In the genomic region with DNA sequence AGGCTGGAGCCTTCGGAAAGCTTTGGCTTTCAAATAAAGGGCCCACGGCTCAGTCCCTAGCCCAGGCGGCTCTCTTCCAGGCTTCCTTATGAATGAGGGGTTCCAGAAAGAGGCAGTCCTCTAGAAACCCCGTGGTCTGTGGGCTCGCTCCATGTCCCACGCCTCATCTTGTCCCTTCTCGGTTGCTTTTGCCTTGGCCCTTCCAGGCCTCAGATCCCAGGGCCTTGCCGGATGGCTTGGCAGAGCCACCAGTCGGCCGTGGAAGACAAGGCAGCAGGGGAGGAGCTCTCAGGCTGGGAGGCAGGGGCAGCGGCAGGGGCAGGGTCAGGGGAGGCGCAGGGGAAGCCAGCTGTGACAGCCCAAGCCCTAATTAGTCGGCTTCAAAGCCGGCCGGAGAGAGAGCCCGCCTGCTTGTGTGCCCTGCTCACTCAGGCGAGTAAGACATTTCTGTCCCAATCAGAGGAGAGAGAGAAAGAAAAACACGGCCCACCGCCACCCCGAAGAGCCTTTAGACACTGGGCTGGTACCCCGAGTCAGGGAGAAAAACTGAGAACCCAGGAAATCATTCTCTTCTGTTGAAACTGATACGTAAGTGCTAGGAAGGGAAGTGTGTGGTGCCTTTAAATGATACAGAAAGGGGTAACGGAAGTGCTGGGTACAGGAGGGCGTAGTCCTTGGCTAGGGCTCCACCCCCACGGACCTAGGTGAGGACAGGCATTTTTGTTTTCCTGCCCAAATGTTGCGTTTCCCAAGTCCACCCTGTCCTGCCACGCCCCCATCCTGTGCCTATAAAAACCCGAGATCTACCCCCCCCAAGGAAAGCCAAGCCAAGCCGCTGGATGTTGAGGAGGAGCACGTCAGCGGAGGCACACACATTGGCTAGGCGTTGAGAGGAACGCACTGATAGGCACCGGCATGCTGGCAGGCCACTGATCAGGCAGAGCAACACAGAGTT, we compare ENCODE assay signal across 8 cellular contexts. TPM values are rescaled to one million over a fixed set of nuclear protein-coding genes. Genes with fewer than 3 reads are reported as not detected.
DNase-seq lines count a peak whose midpoint lies in the region; ATAC-seq, FAIRE-seq and TF ChIP-seq lines count a peak whose summit lies in the region.

No MANE protein-coding gene starts in this region.

- intact Hi-C loops in pancreas (cut with DNase I), result loop anchor here in 1 of 3 donors (5.0 kb wide), 1 partner anchor 91 kb away; no protein-coding TSS in a partner anchor
- intact Hi-C loops in MCF 10A (cut with micrococcal nuclease), result no loop called here

- H3K79me2 ChIP-seq in OCI-LY1 (ENCODE audit: insufficient read depth, low read length), result no peaks in the 10 kb centered on the region

- H3K36me3 ChIP-seq in OCI-LY1 (ENCODE audit: insufficient read depth, low read length) (no peaks in the 10 kb centered on the region), pancreas (no peaks in the 10 kb centered on the region)

- peaks cover 9% of the 10 kb centered on the region for H3K27me3 Mint-ChIP-seq in glutamatergic neuron (ENCODE audit: unreplicated experiment)
- H3K27me3 Mint-ChIP-seq in MCF 10A (ENCODE audit: insufficient read depth, unreplicated experiment), result no peaks in the 10 kb centered on the region

- DNase-seq in GM13976 (ENCODE audit: low spot score), result peak; percentile 68
- peak; percentile 86 for DNase-seq in glutamatergic neuron
- DNase-seq in pancreas, result peak in 5 of 6 donors; percentile 19 to 73 (median 68)
- no peak for DNase-seq in MCF 10A (ENCODE audit: unreplicated experiment)
- DNase-seq in NCI-H2171 treated with DMSO at 0.1 percent for 48 hours (lab: John Stamatoyannopoulos, UW), result no peak

- TF ChIP-seq CTCF in GM13976 (IDR thresholded peaks at IDR 0.05; ENCODE audit: borderline replicate concordance, control extremely low read depth, extremely low read depth, insufficient read depth, missing control alignments), result no peak
- TF ChIP-seq CTCF in OCI-LY1 (IDR thresholded peaks at IDR 0.05; ENCODE audit: low read length), result 0 out of 2 replicates have a peak, but pooled peaks have one; percentile 13
- TF ChIP-seq CTCF in glutamatergic neuron (IDR thresholded peaks at IDR 0.05; ENCODE audit: partially characterized antibody, unreplicated experiment), result no peak
- TF ChIP-seq CTCF in pancreas (IDR thresholded peaks at IDR 0.05), result no peak
- no peak for TF ChIP-seq CTCF in MCF 10A (IDR thresholded peaks at IDR 0.05; ENCODE audit: unreplicated experiment)

- H3K36me3 Mint-ChIP-seq in glutamatergic neuron (ENCODE audit: unreplicated experiment) (no peaks in the 10 kb centered on the region), MCF 10A (ENCODE audit: insufficient read depth, unreplicated experiment) (peaks cover 6% of the 10 kb centered on the region)

- peak overlapping the region; percentile 76 for H3K4me3 Mint-ChIP-seq in glutamatergic neuron (ENCODE audit: unreplicated experiment)
- no peak overlapping the region for H3K4me3 Mint-ChIP-seq in MCF 10A (ENCODE audit: unreplicated experiment)

- H3F3A ChIP-seq in OCI-LY1 (ENCODE audit: insufficient read depth, low read length), result no peaks in the 10 kb centered on the region

- H3K9me3 ChIP-seq in OCI-LY1 (ENCODE audit: low read length) (no peaks in the 10 kb centered on the region), pancreas (no peaks in the 10 kb centered on the region)

- H3K4me1 Mint-ChIP-seq in glutamatergic neuron (ENCODE audit: low read depth, unreplicated experiment), result peaks cover 12% of the 10 kb centered on the region
- H3K4me1 Mint-ChIP-seq in MCF 10A (ENCODE audit: insufficient read depth, unreplicated experiment), result no peaks in the 10 kb centered on the region

- H3K4me3 ChIP-seq in OCI-LY1 (ENCODE audit: low read depth, low read length, poor library complexity, severe bottlenecking) (peak overlapping the region; percentile 58), pancreas (peak overlapping the region in 2 of 4 donors; percentile 11 to 36)

- 50 to 52% methylated on average over 34 of the region's 34 CpGs for WGBS in pancreas, 2 donors

- peaks cover 3% of the 10 kb centered on the region for H3K9me3 Mint-ChIP-seq in glutamatergic neuron (ENCODE audit: unreplicated experiment)
- H3K9me3 Mint-ChIP-seq in MCF 10A (ENCODE audit: unreplicated experiment), result no peaks in the 10 kb centered on the region

- H4K20me1 ChIP-seq in OCI-LY1 (ENCODE audit: insufficient read depth, low read length), result no peaks in the 10 kb centered on the region

- H3K4me1 ChIP-seq in OCI-LY1 (ENCODE audit: insufficient read depth, low read length, severe bottlenecking), result peaks cover 21% of the 10 kb centered on the region
- H3K4me1 ChIP-seq in pancreas, result peaks cover 0 to 2% (median 0%) of the 10 kb centered on the region in 3 donors

- peak overlapping the region; percentile 86 for H2AFZ ChIP-seq in OCI-LY1 (ENCODE audit: low read length)

- FAIRE-seq in pancreas (lab: Jason Lieb, UNC), result no peak

- H3K27ac Mint-ChIP-seq in glutamatergic neuron (ENCODE audit: unreplicated experiment) (peak overlapping the region; percentile 93), MCF 10A (ENCODE audit: low read depth, unreplicated experiment) (no peak overlapping the region)

- H3K27ac ChIP-seq in OCI-LY1 (ENCODE audit: low read depth, low read length, poor library complexity, severe bottlenecking), result peak overlapping the region; percentile 88
- H3K27ac ChIP-seq in pancreas, result peak overlapping the region in 1 of 4 donors; percentile 44

- H3K27me3 ChIP-seq in OCI-LY1 (ENCODE audit: insufficient read depth, low read length) (peaks cover under 1% of the 10 kb centered on the region; the same call in 1 of the 2 replicates), pancreas (no peaks in the 10 kb centered on the region)

- no TSS peak for BruUV-seq in MCF 10A (replicated peaks; lab: Mats Ljungman, UMichigan)

- ATAC-seq in pancreas (peak; percentile 81 to 92 (median 86)), HG03565 (IDR thresholded peaks at IDR 0.05; ENCODE audit: unreplicated experiment) (no peak), HG03280 (IDR thresholded peaks at IDR 0.05; ENCODE audit: unreplicated experiment) (no peak)

- no peaks in the 10 kb centered on the region for H3K9me2 ChIP-seq in OCI-LY1 (ENCODE audit: low read depth, low read length)

- peak overlapping the region; percentile 79 for H3K4me2 ChIP-seq in OCI-LY1 (ENCODE audit: low read length)

- peak overlapping the region; percentile 69 for H3K9ac ChIP-seq in OCI-LY1 (ENCODE audit: low read length)

- CTCF ChIA-PET in MCF 10A (lab: Yijun Ruan, JAX), result interaction anchor here (0.5 to 0.6 kb wide), 2 partner anchors 9 to 14 kb away, joined by 3 read pairs; no protein-coding TSS in a partner anchor

- POLR2A ChIA-PET in MCF 10A (lab: Yijun Ruan, JAX), result interaction anchor here (0.8 kb wide), 1 partner anchor 72 kb away, joined by 3 read pairs; a partner anchor contains a TSS

- in situ Hi-C loops in GM13976 (cut with MboI; ENCODE audit: low sequenced_read_pairs, unreplicated experiment), result no loop called here

RNA-seq across cellular contexts. Expression of a gene that starts 27.8 kb away (rescaled TPM):
- not detected for total RNA-seq in glutamatergic neuron (ENCODE audit: unreplicated experiment)
- total RNA-seq in pancreas, result not detected
- polyA plus RNA-seq in pancreas, result not detected
- not detected in 2 replicates for total RNA-seq in MCF 10A (2022)

Comparison
In these comparisons a context has a peak if more than half of its experiments do, and no peak if none do; other contexts are left out.
1. DNase-seq: peak in GM13976 (single experiment), glutamatergic neuron (single experiment) and pancreas (5 of 6); none in MCF 10A (single experiment) and NCI-H2171 treated with DMSO at 0.1 percent for 48 hours (single experiment).
2. ATAC-seq: peak in pancreas (4 of 4); none in HG03565 (single experiment) and HG03280 (single experiment).